In genomic region chr21:45210461-45210983, GRCh38 we compare ENCODE assay signal across 18 cellular contexts.
"Had no signal": no experiment of that assay in that cellular context is flagged by ENCODE, and none has a peak within 500 bp of the region (broad histone marks: within the 10 kb centered on the region; RNA-seq: fewer than 3 reads in every experiment).

No MANE protein-coding gene starts in this region.

- H3K4me3 ChIP-seq: colonic mucosa, spleen, testis, transverse colon had no signal

- H3K9me3 ChIP-seq: colonic mucosa, neutrophil, spleen, testis, transverse colon had no signal

- H3K4me1 ChIP-seq: colonic mucosa, testis had no signal

- H3K27ac ChIP-seq: colonic mucosa, neutrophil, spleen, testis, transverse colon had no signal

- DNase-seq: colonic mucosa; effector CD4-positive, alpha-beta T cell; endodermal cell; erythroblast; foreskin melanocyte; kidney glomerular epithelial cell; naive thymus-derived CD4-positive, alpha-beta T cell; nephron progenitor cell; posterior cingulate gyrus; spleen; stimulated activated CD4-positive, alpha-beta T cell treated with anti-CD3 and anti-CD28 coated beads, Interleukin-15, amount 100 ng/mL, for 24 hours; stimulated activated CD4-positive, alpha-beta T cell treated with anti-CD3 and anti-CD28 coated beads, Interleukin-1b, Interleukin-23, amount 100 ng/mL, for 48 hours; stimulated activated CD4-positive, alpha-beta T cell treated with anti-CD3 and anti-CD28 coated beads, Interleukin-4, amount 100 ng/mL, for 24 hours; stimulated activated naive CD8-positive, alpha-beta T cell treated with anti-CD3 and anti-CD28 coated beads, Interleukin-15, amount 100 ng/mL, for 72 hours; testis; transverse colon had no signal

- ATAC-seq: stimulated activated naive CD8-positive, alpha-beta T cell treated with anti-CD3 and anti-CD28 coated beads, Interleukin-15, amount 100 ng/mL, for 72 hours had no signal

- H3K36me3 ChIP-seq: colonic mucosa, neutrophil had no signal

- H3K9me3 Mint-ChIP-seq: stimulated activated naive B cell treated with anti-CD40 and anti-IgM and Interleukin-4, amounts not matched to agents 10 μg/mL and 1 μg/mL and 100 μg/mL, for 72 hours; stimulated activated naive CD8-positive, alpha-beta T cell treated with anti-CD3 and anti-CD28 coated beads, Interleukin-15, amount 100 ng/mL, for 72 hours had no signal

- H3K4me3 Mint-ChIP-seq: endodermal cell; naive thymus-derived CD4-positive, alpha-beta T cell; nephron progenitor cell; stimulated activated naive CD8-positive, alpha-beta T cell treated with anti-CD3 and anti-CD28 coated beads, Interleukin-15, amount 100 ng/mL, for 72 hours had no signal

- H3K27me3 ChIP-seq: colonic mucosa, neutrophil, spleen, testis, transverse colon had no signal

- H3K27me3 Mint-ChIP-seq: naive thymus-derived CD4-positive, alpha-beta T cell; stimulated activated naive B cell treated with anti-CD40 and anti-IgM and Interleukin-4, amounts not matched to agents 10 μg/mL and 1 μg/mL and 100 μg/mL, for 72 hours; stimulated activated naive CD8-positive, alpha-beta T cell treated with anti-CD3 and anti-CD28 coated beads, Interleukin-15, amount 100 ng/mL, for 72 hours had no signal

- H3K27ac Mint-ChIP-seq: stimulated activated naive CD8-positive, alpha-beta T cell treated with anti-CD3 and anti-CD28 coated beads, Interleukin-15, amount 100 ng/mL, for 72 hours had no signal
